In the genomic region with DNA sequence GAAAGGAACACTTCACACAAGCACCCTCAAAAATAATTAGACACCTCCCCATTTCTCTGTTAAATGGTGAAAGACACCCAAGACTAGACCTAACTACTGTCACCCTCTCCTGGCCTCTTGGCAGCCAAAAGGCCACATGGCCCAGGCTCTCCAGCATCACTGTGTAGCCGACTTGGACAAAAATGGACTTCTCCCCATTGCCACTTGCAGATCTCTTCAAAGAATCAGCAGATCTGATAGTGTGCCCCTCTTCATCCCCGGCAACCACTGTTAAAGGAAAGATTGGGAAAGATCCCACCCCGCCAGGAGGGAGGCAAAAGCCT, we compare ENCODE assay signal across 8 cellular contexts. TPM values are rescaled to one million over a fixed set of nuclear protein-coding genes. Genes with fewer than 3 reads are reported as not detected.
DNase-seq lines count a peak whose midpoint lies in the region; ATAC-seq and TF ChIP-seq lines count a peak whose summit lies in the region.

No MANE protein-coding gene starts in this region.

- intact Hi-C loops in uterus (cut with DNase I; ENCODE audit: low total_unique reads), result no loop called here

- H3K27ac ChIP-seq in BLaER1, result peak overlapping the region; percentile 95
- H3K27ac ChIP-seq in mesenchymal stem cell (ENCODE audit: low read length, poor library complexity, severe bottlenecking), result peak overlapping the region; percentile 20
- peak overlapping the region; percentile 87 for H3K27ac ChIP-seq in uterus

- H3K23ac ChIP-seq in mesenchymal stem cell (ENCODE audit: low read length in 2 of 2), result no peak overlapping the region

- H2BK15ac ChIP-seq in mesenchymal stem cell (ENCODE audit: low read depth, poor library complexity, severe bottlenecking), result no peak overlapping the region

- no peak overlapping the region for H4K91ac ChIP-seq in mesenchymal stem cell (ENCODE audit: low read length)

- H3K9me3 ChIP-seq in BLaER1, result peaks cover 22% of the 10 kb centered on the region
- no peaks in the 10 kb centered on the region for H3K9me3 ChIP-seq in mesenchymal stem cell (ENCODE audit: control insufficient read depth, low read length)
- no peaks in the 10 kb centered on the region for H3K9me3 ChIP-seq in uterus

- peak overlapping the region; percentile 2 to 80 for H3K18ac ChIP-seq in mesenchymal stem cell (ENCODE audit: low read depth in 1 of 2, low read length in 2 of 2)

- peak overlapping the region; percentile 93 for H3K9ac ChIP-seq in BLaER1
- H3K9ac ChIP-seq in mesenchymal stem cell (ENCODE audit: low read length), result peak overlapping the region; percentile 98

- H3K4me1 ChIP-seq in BLaER1 (peaks cover 18% of the 10 kb centered on the region), mesenchymal stem cell (ENCODE audit: control insufficient read depth, insufficient read depth, low read depth, low read length) (peaks cover 8% of the 10 kb centered on the region), uterus (peaks cover 0 to 4% of the 10 kb centered on the region in 2 donors)

- H3K9me3 Mint-ChIP-seq in brain, result peaks cover 0 to 4% (median 0%) of the 10 kb centered on the region in 5 experiments

- no peak overlapping the region for H2BK120ac ChIP-seq in mesenchymal stem cell (ENCODE audit: low read depth, low read length)

- ATAC-seq in HG03457 (IDR thresholded peaks at IDR 0.05; ENCODE audit: unreplicated experiment), result no peak
- no peak for ATAC-seq in activated CD4-positive, CD25-positive, alpha-beta regulatory T cell treated with anti-CD3 and anti-CD28 coated beads, Interleukin-2, amount 50 U/mL, for 24 hours

- H3K36me3 Mint-ChIP-seq in brain, result peaks cover 7% of the 10 kb centered on the region

- no peak overlapping the region for H2AFZ ChIP-seq in mesenchymal stem cell (ENCODE audit: low read depth, low read length)

- no peak for TF ChIP-seq CTCF in brain (conservative IDR thresholded peaks at IDR 0.05)
- TF ChIP-seq CTCF in uterus (IDR thresholded peaks at IDR 0.05), result no peak

- no peak for TF ChIP-seq POLR2A in uterus (IDR thresholded peaks at IDR 0.05)

- H3K4me3 Mint-ChIP-seq in brain, result peak overlapping the region; percentile 89 to 99 (median 96)

- no peak overlapping the region for H2BK12ac ChIP-seq in mesenchymal stem cell (ENCODE audit: low read length in 2 of 2)

- H3K36me3 ChIP-seq in BLaER1 (peaks cover 16% of the 10 kb centered on the region), mesenchymal stem cell (ENCODE audit: control insufficient read depth in 1 of 2, insufficient read depth in 2 of 2, low read depth in 1 of 2, low read length in 2 of 2) (peaks cover 0 to 9% of the 10 kb centered on the region in 2 experiments), uterus (no peaks in the 10 kb centered on the region)

- no peaks in the 10 kb centered on the region for H3K79me1 ChIP-seq in mesenchymal stem cell (replicated peaks; ENCODE audit: low read length, poor library complexity, severe bottlenecking)

- no peak overlapping the region for H4K8ac ChIP-seq in mesenchymal stem cell (ENCODE audit: low read length)

- H3K27me3 Mint-ChIP-seq in brain, result peaks cover 6% of the 10 kb centered on the region

- whole genome bisulfite sequencing in mesenchymal stem cell, result 3% methylated on average over 3 of the region's 3 CpGs

- H3K4me2 ChIP-seq in BLaER1, result peak overlapping the region; percentile 69
- H3K4me2 ChIP-seq in mesenchymal stem cell (ENCODE audit: low read length, poor library complexity, severe bottlenecking), result peak overlapping the region; percentile 69

- 0 out of 2 replicates have a peak, but pooled peaks cover 4% of the 10 kb centered on the region for H4K20me1 ChIP-seq in BLaER1

- H3K4ac ChIP-seq in mesenchymal stem cell (ENCODE audit: low read depth in 1 of 2, low read length in 2 of 2), result no peak overlapping the region

- no peak overlapping the region for H2AK5ac ChIP-seq in mesenchymal stem cell (ENCODE audit: low read length, severe bottlenecking)

- no peak for DNase-seq in Jurkat, Clone E6-1 (ENCODE audit: low read depth, low spot score)
- DNase-seq in mesenchymal stem cell, result no peak
- DNase-seq in uterus, result no peak
- DNase-seq in NK-92 (lab: John Stamatoyannopoulos, UW; ENCODE audit: unreplicated experiment), result no peak

- H2BK5ac ChIP-seq in mesenchymal stem cell (ENCODE audit: low read depth, low read length, poor library complexity, severe bottlenecking), result no peak overlapping the region

- peak overlapping the region; percentile 83 for H3K4me3 ChIP-seq in BLaER1
- H3K4me3 ChIP-seq in Jurkat, Clone E6-1 (ENCODE audit: low read length), result peak overlapping the region; percentile 73
- H3K4me3 ChIP-seq in mesenchymal stem cell (ENCODE audit: insufficient read depth in 1 of 2, low read depth in 1 of 2, low read length in 2 of 2), result peak overlapping the region in 1 of 2 experiments; percentile 90
- peak overlapping the region; percentile 53 to 58 for H3K4me3 ChIP-seq in uterus

- peak overlapping the region; percentile 97 to 98 (median 98) for H3K27ac Mint-ChIP-seq in brain

- H3K4me1 Mint-ChIP-seq in brain, result peaks cover 55% of the 10 kb centered on the region

- no peak overlapping the region for H3K14ac ChIP-seq in mesenchymal stem cell (ENCODE audit: low read length in 2 of 2)

- H3K27me3 ChIP-seq in BLaER1, result no peaks in the 10 kb centered on the region
- H3K27me3 ChIP-seq in mesenchymal stem cell (ENCODE audit: control insufficient read depth in 1 of 2, insufficient read depth in 1 of 2, low read length in 2 of 2), result peaks cover 0 to 4% of the 10 kb centered on the region in 2 experiments
- no peaks in the 10 kb centered on the region for H3K27me3 ChIP-seq in uterus

RNA-seq across cellular contexts. Expression of gene MID1IP1, which starts 2.0 kb away (rescaled TPM):
- 42.9 TPM for polyA plus RNA-seq in Jurkat, Clone E6-1 (2012; ENCODE audit: insufficient read depth, insufficient read length)
- polyA plus RNA-seq in brain (ENCODE audit: insufficient read depth, low read depth, low replicate concordance), result 108 TPM
- polyA plus RNA-seq in mesenchymal stem cell (2013, experiment 1 of 2), result 39.9 TPM
- polyA plus RNA-seq in mesenchymal stem cell (2013, experiment 2 of 2), result 41.8 TPM
- 10 to 100 TPM; 13.1 to 39.4 (median 27.9) TPM for total RNA-seq in uterus

Comparison
In these comparisons a context has a peak if more than half of its experiments do, and no peak if none do; other contexts are left out.
1. H3K27ac ChIP-seq: peak in every context shown above with its lines; median percentile 95 in BLaER1; 87 in uterus; 20 in mesenchymal stem cell.